Comparison of ENCODE assay signal across 1 cellular context in genomic region chr17:49914096-49914490, GRCh38.
TF ChIP-seq lines count a peak whose summit lies in the region.

No MANE protein-coding gene starts in this region.

TF ChIP-seq in H1, 55 proteins besides CTCF, POLR2A, EP300 and RAD21 (continued from another document):
- TF ChIP-seq RBBP5 (IDR thresholded peaks at IDR 0.05; ENCODE audit: borderline replicate concordance, low read depth, low read length), result no peak
- no peak for TF ChIP-seq CHD7 (IDR thresholded peaks at IDR 0.05; ENCODE audit: insufficient replicate concordance, low read length)
- no peak for TF ChIP-seq POU5F1 (IDR thresholded peaks at IDR 0.05; ENCODE audit: low read depth, low read length)
- no peak for TF ChIP-seq KDM4A (IDR thresholded peaks at IDR 0.05; ENCODE audit: low read depth, low read length, severe bottlenecking)
- no peak for TF ChIP-seq CTBP2 (IDR thresholded peaks at IDR 0.05; ENCODE audit: borderline replicate concordance, insufficient read depth, insufficient read length, low read length)
- TF ChIP-seq KDM1A (IDR thresholded peaks at IDR 0.05; ENCODE audit: borderline replicate concordance, low read length), result no peak
- TF ChIP-seq KDM5A (IDR thresholded peaks at IDR 0.05; ENCODE audit: low read length), result no peak
- no peak for TF ChIP-seq SRF (IDR thresholded peaks at IDR 0.05; ENCODE audit: low read depth, low read length)
- no peak for TF ChIP-seq ASH2L (IDR thresholded peaks at IDR 0.05; ENCODE audit: low read length)
TF ChIP-seq in H1: peak in this region for 0.
